In genomic region chr11:63917685-63918523, GRCh38 we compare ENCODE assay signal across 8 cellular contexts. TPM values are rescaled to one million over a fixed set of nuclear protein-coding genes. Genes with fewer than 3 reads are reported as not detected.
DNase-seq lines count a peak whose midpoint lies in the region; ATAC-seq and TF ChIP-seq lines count a peak whose summit lies in the region.

No MANE protein-coding gene starts in this region.

- no peak for TF ChIP-seq CTCF in Peyer's patch (IDR thresholded peaks at IDR 0.05)
- no peak for TF ChIP-seq CTCF in body of pancreas (IDR thresholded peaks at IDR 0.05)

- no peaks in the 10 kb centered on the region for H3K9me3 ChIP-seq in HUES64 (ENCODE audit: insufficient read depth, low read depth, low read length)
- no peaks in the 10 kb centered on the region for H3K9me3 ChIP-seq in Peyer's patch
- H3K9me3 ChIP-seq in body of pancreas, result no peaks in the 10 kb centered on the region
- H3K9me3 ChIP-seq in iPS-18c (ENCODE audit: control insufficient read depth, insufficient read depth, low read length), result peaks cover 2% of the 10 kb centered on the region
- no peaks in the 10 kb centered on the region for H3K9me3 ChIP-seq in skeletal muscle tissue (ENCODE audit: control insufficient read depth in 3 of 3, low read length in 3 of 3)

- TF ChIP-seq POLR2A in Peyer's patch (IDR thresholded peaks at IDR 0.05) (no peak), body of pancreas (IDR thresholded peaks at IDR 0.05) (peak in 2 of 3 donors; percentile 14 to 17)

- WGBS in HUES64, result under 1% methylated on average over 48 of the region's 50 CpGs
- WGBS in body of pancreas, 2 donors, result 11% methylated on average over 49 of the region's 50 CpGs; no CpG with 5 or more reads in 1 of the 2 donors

- peak overlapping the region; percentile 89 for H3K9ac ChIP-seq in HUES64 (ENCODE audit: low read depth, low read length)
- peak overlapping the region; percentile 43 to 87 (median 50) for H3K9ac ChIP-seq in skeletal muscle tissue (ENCODE audit: low read depth in 1 of 3, low read length in 3 of 3)

- peak; percentile 23 for ATAC-seq in body of pancreas
- ATAC-seq in HG02798 (IDR thresholded peaks at IDR 0.05; ENCODE audit: poor library complexity, unreplicated experiment), result no peak

- H3K4me3 ChIP-seq in HUES64 (ENCODE audit: low read length), result peak overlapping the region; percentile 70
- H3K4me3 ChIP-seq in Peyer's patch, result peak overlapping the region; percentile 45 to 60 (median 57)
- H3K4me3 ChIP-seq in body of pancreas, result no peak overlapping the region
- peak overlapping the region; percentile 85 for H3K4me3 ChIP-seq in iPS-18c (ENCODE audit: insufficient read depth, low read depth, low read length)
- H3K4me3 ChIP-seq in skeletal muscle tissue (ENCODE audit: low read length in 3 of 3), result peak overlapping the region; percentile 59 to 76 (median 59)

- H3K36me3 ChIP-seq in HUES64 (ENCODE audit: insufficient read depth, low read length) (peaks cover 18% of the 10 kb centered on the region), Peyer's patch (no peaks in the 10 kb centered on the region), body of pancreas (replicated peaks in 1 of 2; ENCODE audit: insufficient read depth in 1 of 2, low read depth in 2 of 2) (no peaks in the 10 kb centered on the region), skeletal muscle tissue (ENCODE audit: control insufficient read depth in 3 of 3, insufficient read depth in 3 of 3, low read length in 3 of 3) (no peaks in the 10 kb centered on the region)

- H3K27me3 ChIP-seq in HUES64 (ENCODE audit: insufficient read depth, low read length) (no peaks in the 10 kb centered on the region), Peyer's patch (no peaks in the 10 kb centered on the region), body of pancreas (no peaks in the 10 kb centered on the region), skeletal muscle tissue (ENCODE audit: control insufficient read depth in 3 of 3, insufficient read depth in 3 of 3, low read length in 3 of 3) (no peaks in the 10 kb centered on the region)

- intact Hi-C loops in body of pancreas (cut with DNase I), result no loop called here

- DNase-seq in C1 segment of cervical spinal cord (lab: John Stamatoyannopoulos, UW), result peak in 11 of 14 donors; percentile 54 to 85 (median 72)
- DNase-seq in Peyer's patch, result peak; percentile 39 to 68 (median 60)
- DNase-seq in body of pancreas, result peak; percentile 42 to 65 (median 61)
- no peak for DNase-seq in GDM1 (lab: John Stamatoyannopoulos, UW)

- H3K27ac ChIP-seq in HUES64 (ENCODE audit: low read depth, low read length), result peak overlapping the region; percentile 100
- peak overlapping the region; percentile 62 to 91 (median 74) for H3K27ac ChIP-seq in Peyer's patch
- H3K27ac ChIP-seq in body of pancreas, result peak overlapping the region; percentile 58 to 67 (median 64)
- peak overlapping the region; percentile 73 for H3K27ac ChIP-seq in skeletal muscle tissue (ENCODE audit: low read depth, low read length)

- H3K4me1 ChIP-seq in HUES64 (ENCODE audit: insufficient read depth, low read length) (peaks cover 14% of the 10 kb centered on the region; the same call in 1 of the 2 replicates), Peyer's patch (peaks cover 11 to 65% (median 28%) of the 10 kb centered on the region in 4 donors), body of pancreas (peaks cover 52% of the 10 kb centered on the region), skeletal muscle tissue (ENCODE audit: control insufficient read depth in 3 of 3, insufficient read depth in 3 of 3, low read length in 3 of 3) (peaks cover 32 to 44% (median 42%) of the 10 kb centered on the region in 3 donors)

RNA-seq across cellular contexts. Expression of gene RCOR2, which starts 0.9 kb away (rescaled TPM):
- 55.5 TPM for polyA plus RNA-seq in HUES64 (2013, experiment 1 of 2)
- 56.6 TPM for polyA plus RNA-seq in HUES64 (2013, experiment 2 of 2)
- under 1 TPM in 2 of 4 donors, not detected in 2; 0.57 to 0.67 TPM for total RNA-seq in Peyer's patch
- under 1 TPM; 0.26 to 0.33 TPM for total RNA-seq in body of pancreas
- 4.2 TPM for total RNA-seq in skeletal muscle tissue

RNA-seq across cellular contexts. Expression of gene NAA40, which starts 20.9 kb away (rescaled TPM):
- 28.0 TPM for polyA plus RNA-seq in HUES64 (2013, experiment 1 of 2)
- 22.5 TPM for polyA plus RNA-seq in HUES64 (2013, experiment 2 of 2)
- total RNA-seq in Peyer's patch (10 to 100 TPM; 46.2 to 80.0 (median 57.1) TPM), body of pancreas (10 to 100 TPM; 14.3 to 21.8 TPM), skeletal muscle tissue (4.7 TPM)

RNA-seq across cellular contexts. Expression of gene COX8A, which starts 56.5 kb away (rescaled TPM):
- polyA plus RNA-seq in HUES64 (2013, experiment 1 of 2), result 427 TPM
- 435 TPM for polyA plus RNA-seq in HUES64 (2013, experiment 2 of 2)
- 1,000 to 10,000 TPM in 2 of 4 donors, 100 to 1,000 TPM in 2; 390 to 1,297 (median 877) TPM for total RNA-seq in Peyer's patch
- total RNA-seq in body of pancreas, result 100 to 1,000 TPM in 1 of 2 donors, 10 to 100 TPM in 1; 51.9 to 184 TPM
- 481 TPM for total RNA-seq in skeletal muscle tissue

Comparison
In these comparisons a context has a peak if more than half of its experiments do, and no peak if none do; other contexts are left out.
1. H3K4me3 ChIP-seq: peak in HUES64 (single experiment), Peyer's patch (4 of 4), iPS-18c (single experiment) and skeletal muscle tissue (3 of 3); none in body of pancreas (0 of 2).
2. POLR2A ChIP-seq: peak in body of pancreas (2 of 3); none in Peyer's patch (0 of 2).
3. Peak in every context shown above with its lines, with median percentiles within 50 percentile points of each other: H3K27ac ChIP-seq.